9 cellular contexts compared by ENCODE assay signal in the genomic region with DNA sequence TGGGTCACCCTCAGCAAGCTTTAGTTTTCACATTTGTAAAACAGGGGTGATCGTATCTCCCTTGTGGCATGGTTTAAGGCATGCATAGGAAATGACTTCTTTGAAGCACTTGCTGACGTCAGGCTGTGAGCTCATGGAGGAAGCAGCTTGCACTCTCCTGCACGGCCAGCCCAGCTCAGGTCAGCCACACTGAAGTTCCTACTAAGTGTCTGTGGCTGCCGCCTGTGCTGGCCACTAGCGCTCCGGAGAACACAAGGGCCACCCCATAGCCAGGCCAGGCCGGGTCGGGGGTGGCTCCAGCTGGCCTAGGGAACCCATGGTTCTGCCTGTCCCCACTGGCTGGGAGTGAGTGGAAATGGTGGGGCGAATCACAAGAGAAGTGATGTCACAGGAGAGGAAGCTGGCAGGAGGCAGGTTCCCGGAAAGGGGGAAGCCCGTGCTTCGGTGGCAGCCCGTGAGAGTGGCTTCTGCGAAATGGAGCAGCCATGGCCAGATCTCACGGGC. TPM values are rescaled to one million over a fixed set of nuclear protein-coding genes. Genes with fewer than 3 reads are reported as not detected.
A peak's percentile ranks its signal among the peaks of the same experiment; 100 is the strongest.
DNase-seq lines count a peak whose midpoint lies in the region; TF ChIP-seq lines count a peak whose summit lies in the region.
"Had no signal": no experiment of that assay in that cellular context is flagged by ENCODE, and none has a peak within 500 bp of the region (broad histone marks: within the 10 kb centered on the region; RNA-seq: fewer than 3 reads in every experiment).

No MANE protein-coding gene starts in this region.

- in situ Hi-C loops in GM23248 (cut with MboI) = no loop called here

- H4K20me1 ChIP-seq in GM23248 (ENCODE audit: insufficient read depth) = no peaks in the 10 kb centered on the region

- no peak overlapping the region for H3K4me3 ChIP-seq in GM23248
- H3K4me3 ChIP-seq in sigmoid colon = no peak overlapping the region
- no peak overlapping the region for H3K4me3 ChIP-seq in WERI-Rb-1 (ENCODE audit: low read depth, low read length)

- no peaks in the 10 kb centered on the region for H3K36me3 Mint-ChIP-seq in activated CD4-positive, alpha-beta T cell treated with anti-CD3 and anti-CD28 coated beads, Interleukin-2, amount 10 ng/mL, durations not matched to agents 7 days and 5 days (ENCODE audit: low read depth)

- intact Hi-C loops in posterior vena cava (cut with DNase I) = no loop called here
- intact Hi-C loops in sigmoid colon (cut with DNase I) = loop anchor here (5.0 kb wide), 1 partner anchor 118 kb away; no protein-coding TSS in a partner anchor

- DNase-seq in GM23248 (peak; percentile 59), posterior vena cava (ENCODE audit: low spot score) (no peak), DMS79 (lab: John Stamatoyannopoulos, UW) (no peak), sigmoid colon (no peak), WERI-Rb-1 (no peak)
- DNase-seq in activated CD4-positive, alpha-beta T cell treated with anti-CD3 and anti-CD28 coated beads, Interleukin-2, amount 10 ng/mL, durations not matched to agents 7 days and 5 days = peak; percentile 92
- DNase-seq in effector CD4-positive, alpha-beta T cell = peak; percentile 80
- peak; percentile 70 for DNase-seq in stimulated activated CD4-positive, alpha-beta T cell treated with anti-CD3 and anti-CD28 coated beads, Interleukin-4, amount 100 ng/mL, for 24 hours

- TF ChIP-seq CTCF in sigmoid colon (IDR thresholded peaks at IDR 0.05) (no peak), WERI-Rb-1 (IDR thresholded peaks at IDR 0.05; ENCODE audit: low read depth, low read length) (no peak)

- H3K27ac Mint-ChIP-seq in activated CD4-positive, alpha-beta T cell treated with anti-CD3 and anti-CD28 coated beads, Interleukin-2, amount 10 ng/mL, durations not matched to agents 7 days and 5 days = peak overlapping the region; percentile 97

- H3K4me3 Mint-ChIP-seq in activated CD4-positive, alpha-beta T cell treated with anti-CD3 and anti-CD28 coated beads, Interleukin-2, amount 10 ng/mL, durations not matched to agents 7 days and 5 days = peak overlapping the region; percentile 60

- no peaks in the 10 kb centered on the region for H3K9me2 ChIP-seq in GM23248 (ENCODE audit: insufficient read depth)

- TF ChIP-seq POLR2A in sigmoid colon (IDR thresholded peaks at IDR 0.05) = no peak

- WGBS in GM23248 (ENCODE audit: low coverage in 1 of 2, low lambda C conversion rate in 2 of 2, missing lambda C conversion rate in 2 of 2), 2 experiments = 68 to 69% methylated on average over 15 of the region's 15 CpGs
- 62 to 79% methylated on average over 15 of the region's 15 CpGs for WGBS in sigmoid colon, 2 donors

- H3K9me3 ChIP-seq in GM23248 (ENCODE audit: low read depth) (no peaks in the 10 kb centered on the region), sigmoid colon (no peaks in the 10 kb centered on the region), WERI-Rb-1 (ENCODE audit: severe bottlenecking) (no peaks in the 10 kb centered on the region)

- no peaks in the 10 kb centered on the region for H3K9me3 Mint-ChIP-seq in activated CD4-positive, alpha-beta T cell treated with anti-CD3 and anti-CD28 coated beads, Interleukin-2, amount 10 ng/mL, durations not matched to agents 7 days and 5 days

- no peaks in the 10 kb centered on the region for H3K27me3 Mint-ChIP-seq in activated CD4-positive, alpha-beta T cell treated with anti-CD3 and anti-CD28 coated beads, Interleukin-2, amount 10 ng/mL, durations not matched to agents 7 days and 5 days

- no peak overlapping the region for H2AFZ ChIP-seq in GM23248

- H3K79me2 ChIP-seq in GM23248 (ENCODE audit: insufficient read depth) = no peaks in the 10 kb centered on the region

- CTCF ChIA-PET in activated CD4-positive, alpha-beta T cell treated with anti-CD3 and anti-CD28 coated beads, Interleukin-2, amount 10 ng/mL, durations not matched to agents 7 days and 5 days (lab: Charles Lee) = interaction anchor here (0.6 to 2.3 kb wide), 22 partner anchors 9 to 689 kb away, joined by 3 to 10 read pairs (median 4); partner anchors contain the start of gene IL2RB

- H3K27ac ChIP-seq in GM23248 (no peak overlapping the region), sigmoid colon (no peak overlapping the region), WERI-Rb-1 (no peak overlapping the region)

- no peaks in the 10 kb centered on the region for H3K36me3 ChIP-seq in GM23248 (ENCODE audit: low read depth)
- no peaks in the 10 kb centered on the region for H3K36me3 ChIP-seq in sigmoid colon
- no peaks in the 10 kb centered on the region for H3K36me3 ChIP-seq in WERI-Rb-1

- TF ChIP-seq EP300 in sigmoid colon (IDR thresholded peaks at IDR 0.05) = no peak

- no peak overlapping the region for H3K4me2 ChIP-seq in GM23248 (ENCODE audit: unreplicated experiment)

- H3K9ac ChIP-seq in GM23248 = no peak overlapping the region

- H3F3A ChIP-seq in GM23248 (ENCODE audit: insufficient read depth) = no peaks in the 10 kb centered on the region

- peaks cover 16% of the 10 kb centered on the region for H3K27me3 ChIP-seq in GM23248 (replicated peaks; ENCODE audit: insufficient read depth)
- peaks cover 0 to 37% (median 0%) of the 10 kb centered on the region in 3 donors for H3K27me3 ChIP-seq in sigmoid colon
- H3K27me3 ChIP-seq in WERI-Rb-1 (ENCODE audit: insufficient read depth, low read depth, severe bottlenecking) = no peaks in the 10 kb centered on the region

- POLR2A ChIA-PET in activated CD4-positive, alpha-beta T cell treated with anti-CD3 and anti-CD28 coated beads, Interleukin-2, amount 10 ng/mL, durations not matched to agents 7 days and 5 days (lab: Charles Lee) = interaction anchor here (0.7 to 1.9 kb wide), 5 partner anchors 9 to 165 kb away, joined by 3 to 14 read pairs (median 3); partner anchors contain the start of gene RAC2

- H3K4me1 ChIP-seq in GM23248 (ENCODE audit: insufficient read depth) (no peaks in the 10 kb centered on the region), sigmoid colon (no peaks in the 10 kb centered on the region)

- peaks cover 84% of the 10 kb centered on the region for H3K4me1 Mint-ChIP-seq in activated CD4-positive, alpha-beta T cell treated with anti-CD3 and anti-CD28 coated beads, Interleukin-2, amount 10 ng/mL, durations not matched to agents 7 days and 5 days

RNA-seq across cellular contexts. Expression of gene KCTD17, which starts 28.2 kb away (rescaled TPM):
- total RNA-seq in GM23248 (2014; rRNA removed; shearing (Covaris generic)) = 54.8 and 59.6 TPM in 2 replicates
- polyA plus RNA-seq in GM23248 (2016; fragmentation: Nextera tagmentation; extraction: Ambion mirVana) (41.6 and 45.7 TPM in 2 replicates), sigmoid colon (10 to 100 TPM; 23.4 to 55.5 (median 48.4) TPM)
- 10 to 100 TPM; 25.7 to 29.7 TPM for total RNA-seq in activated CD4-positive, alpha-beta T cell treated with anti-CD3 and anti-CD28 coated beads, Interleukin-2, amount 10 ng/mL, durations not matched to agents 7 days and 5 days
- total RNA-seq in posterior vena cava (10 to 100 TPM; 20.4 to 22.0 TPM), sigmoid colon (10 to 100 TPM; 17.8 to 49.0 (median 24.0) TPM)

RNA-seq across cellular contexts. Expression of gene TMPRSS6, which starts 29.8 kb away (rescaled TPM):
- total RNA-seq in GM23248 (2014; rRNA removed; shearing (Covaris generic)) = not detected in 2 replicates
- polyA plus RNA-seq in GM23248 (2016; fragmentation: Nextera tagmentation; extraction: Ambion mirVana) (0.05 and 0.08 TPM in 2 replicates), sigmoid colon (1 to 10 TPM in 1 of 3 donors, under 1 TPM in 1, not detected in 1; 0.79 to 1.8 TPM)
- under 1 TPM; 0.50 to 0.73 TPM for total RNA-seq in activated CD4-positive, alpha-beta T cell treated with anti-CD3 and anti-CD28 coated beads, Interleukin-2, amount 10 ng/mL, durations not matched to agents 7 days and 5 days
- total RNA-seq in posterior vena cava (not detected), sigmoid colon (not detected)
- polyA plus RNA-seq: keratinocyte had no signal

Comparison
In these comparisons a context has a peak if more than half of its experiments do, and no peak if none do; other contexts are left out.
1. DNase-seq: peak in GM23248 (single experiment), activated CD4-positive, alpha-beta T cell treated with anti-CD3 and anti-CD28 coated beads, Interleukin-2, amount 10 ng/mL, durations not matched to agents 7 days and 5 days (single experiment), effector CD4-positive, alpha-beta T cell (single experiment) and stimulated activated CD4-positive, alpha-beta T cell treated with anti-CD3 and anti-CD28 coated beads, Interleukin-4, amount 100 ng/mL, for 24 hours (single experiment); none in posterior vena cava (single experiment), DMS79 (single experiment), sigmoid colon (single experiment) and WERI-Rb-1 (single experiment).